Comparison of ENCODE assay signal across 8 cellular contexts in genomic region chr18:10787293-10787901, GRCh38.
DNase-seq lines count a peak whose midpoint lies in the region; TF ChIP-seq lines count a peak whose summit lies in the region.

No MANE protein-coding gene starts in this region.

- H3K23ac ChIP-seq in H9 (ENCODE audit: insufficient read length, low read depth, low read length): no peak overlapping the region

- no peaks in the 10 kb centered on the region for H3K27me3 ChIP-seq in GM06990 (replicated peaks; ENCODE audit: control insufficient read depth, insufficient read depth, low read length)
- H3K27me3 ChIP-seq in H9 (ENCODE audit: insufficient read depth, low read length): no peaks in the 10 kb centered on the region
- no peaks in the 10 kb centered on the region for H3K27me3 ChIP-seq in vagina

- no peak overlapping the region for H3K4me2 ChIP-seq in H9 (ENCODE audit: insufficient read depth, insufficient read length, low read length)

- no peak overlapping the region for H3K4ac ChIP-seq in H9 (ENCODE audit: low read depth, low read length)

- H4K8ac ChIP-seq in H9 (replicated peaks; ENCODE audit: insufficient read length, low read depth, low read length): no peak overlapping the region

- H3K4me3 Mint-ChIP-seq in H9: no peak overlapping the region
- no peak overlapping the region for H3K4me3 Mint-ChIP-seq in activated T-helper 2 cell treated with anti-CD3 and anti-CD28 coated beads, Interferon-gamma antibody, Interleukin-2, Interleukin-4, amounts not matched to agents 10 μg/mL and 5 μg/mL and 100 μg/mL, durations not matched to agents 14 hours and 24 hours and 36 hours (ENCODE audit: low read depth)

- H3K27ac ChIP-seq in H9 (ENCODE audit: insufficient read length, low read depth, low read length): no peak overlapping the region
- H3K27ac ChIP-seq in vagina: no peak overlapping the region

- no peak overlapping the region for H3K27ac Mint-ChIP-seq in H9
- H3K27ac Mint-ChIP-seq in activated T-helper 2 cell treated with anti-CD3 and anti-CD28 coated beads, Interferon-gamma antibody, Interleukin-2, Interleukin-4, amounts not matched to agents 10 μg/mL and 5 μg/mL and 100 μg/mL, durations not matched to agents 14 hours and 24 hours and 36 hours: no peak overlapping the region

- H3K27me3 Mint-ChIP-seq in H9 (ENCODE audit: low read depth): no peaks in the 10 kb centered on the region
- peaks cover 56% of the 10 kb centered on the region for H3K27me3 Mint-ChIP-seq in activated T-helper 2 cell treated with anti-CD3 and anti-CD28 coated beads, Interferon-gamma antibody, Interleukin-2, Interleukin-4, amounts not matched to agents 10 μg/mL and 5 μg/mL and 100 μg/mL, durations not matched to agents 14 hours and 24 hours and 36 hours (ENCODE audit: low read depth)

- H3K9me3 Mint-ChIP-seq in H9: no peaks in the 10 kb centered on the region
- no peaks in the 10 kb centered on the region for H3K9me3 Mint-ChIP-seq in activated T-helper 2 cell treated with anti-CD3 and anti-CD28 coated beads, Interferon-gamma antibody, Interleukin-2, Interleukin-4, amounts not matched to agents 10 μg/mL and 5 μg/mL and 100 μg/mL, durations not matched to agents 14 hours and 24 hours and 36 hours

- H4K91ac ChIP-seq in H9 (ENCODE audit: insufficient read length, low read depth, low read length): no peak overlapping the region

- H4K20me1 ChIP-seq in H9 (ENCODE audit: control insufficient read depth, insufficient read depth, insufficient read length): no peaks in the 10 kb centered on the region

- no peaks in the 10 kb centered on the region; a peak in 1 of 4 replicates for H3K4me1 Mint-ChIP-seq in H9
- peaks cover 3% of the 10 kb centered on the region for H3K4me1 Mint-ChIP-seq in activated T-helper 2 cell treated with anti-CD3 and anti-CD28 coated beads, Interferon-gamma antibody, Interleukin-2, Interleukin-4, amounts not matched to agents 10 μg/mL and 5 μg/mL and 100 μg/mL, durations not matched to agents 14 hours and 24 hours and 36 hours (ENCODE audit: low read depth)

- peak; percentile 45 for DNase-seq in GM06990 (ENCODE audit: extremely low read depth, insufficient read length)
- DNase-seq in H9: peak; percentile 67
- DNase-seq in LNCaP clone FGC (ENCODE audit: low read depth): peak; percentile 59
- DNase-seq in SHP77 (lab: John Stamatoyannopoulos, UW): peak; percentile 14 to 52
- DNase-seq in activated T-helper 2 cell treated with anti-CD3 and anti-CD28 coated beads, Interferon-gamma antibody, Interleukin-2, Interleukin-4, amounts not matched to agents 10 μg/mL and 5 μg/mL and 100 μg/mL, durations not matched to agents 14 hours and 24 hours and 36 hours (ENCODE audit: low spot score): peak; percentile 78
- peak; percentile 51 for DNase-seq in germinal center (ENCODE audit: low spot score)
- DNase-seq in posterior vena cava (ENCODE audit: low spot score): peak; percentile 90
- DNase-seq in vagina (ENCODE audit: extremely low spot score in 2 of 2): no peak

- no peak overlapping the region for H2BK15ac ChIP-seq in H9 (ENCODE audit: low read depth, low read length)

- no peak overlapping the region for H3K56ac ChIP-seq in H9 (ENCODE audit: insufficient read length, low read depth, low read length)

- intact Hi-C loops in activated T-helper 2 cell treated with anti-CD3 and anti-CD28 coated beads, Interferon-gamma antibody, Interleukin-2, Interleukin-4, amounts not matched to agents 10 μg/mL and 5 μg/mL and 100 μg/mL, durations not matched to agents 14 hours and 24 hours and 36 hours (cut with micrococcal nuclease): loop anchor here (2.0 to 10.0 kb wide), 3 partner anchors 17 to 253 kb away; no protein-coding TSS in a partner anchor
- intact Hi-C loops in posterior vena cava (cut with DNase I): no loop called here
- intact Hi-C loops in vagina (cut with DNase I): no loop called here

- no peaks in the 10 kb centered on the region; a peak in 1 of 7 replicates for H3K36me3 Mint-ChIP-seq in H9 (ENCODE audit: insufficient read depth in 1 of 3, low read depth in 3 of 3)
- no peaks in the 10 kb centered on the region for H3K36me3 Mint-ChIP-seq in activated T-helper 2 cell treated with anti-CD3 and anti-CD28 coated beads, Interferon-gamma antibody, Interleukin-2, Interleukin-4, amounts not matched to agents 10 μg/mL and 5 μg/mL and 100 μg/mL, durations not matched to agents 14 hours and 24 hours and 36 hours (ENCODE audit: low read depth)

- H3K4me3 ChIP-seq in GM06990 (replicated peaks; ENCODE audit: low read depth, low read length) (no peak overlapping the region), LNCaP clone FGC (ENCODE audit: low read depth, low read length) (no peak overlapping the region), vagina (no peak overlapping the region)

- H2BK20ac ChIP-seq in H9 (ENCODE audit: low read depth, low read length, poor library complexity, severe bottlenecking): no peak overlapping the region

- no peaks in the 10 kb centered on the region for H3K79me2 ChIP-seq in H9 (ENCODE audit: insufficient read depth, low read length)

- H2AK5ac ChIP-seq in H9 (ENCODE audit: insufficient read length, low read length): no peak overlapping the region

- H3K9ac ChIP-seq in H9 (ENCODE audit: extremely low read depth, insufficient read length, low read length): no peak overlapping the region

- H2BK5ac ChIP-seq in H9 (ENCODE audit: insufficient read length, low read length): no peak overlapping the region

- H3K9me3 ChIP-seq in H9 (ENCODE audit: control insufficient read depth, low read depth, low read length): no peaks in the 10 kb centered on the region
- no peaks in the 10 kb centered on the region for H3K9me3 ChIP-seq in vagina

- no peak overlapping the region for H4K5ac ChIP-seq in H9 (ENCODE audit: insufficient read length, low read depth, low read length)

- TF ChIP-seq POLR2A in vagina (IDR thresholded peaks at IDR 0.05): no peak

- no peak overlapping the region for H2BK12ac ChIP-seq in H9 (ENCODE audit: insufficient read length, low read depth, low read length)

- WGBS in H9 (ENCODE audit: extremely low coverage, insufficient read length, low lambda C conversion rate): no CpG with 5 or more reads among the region's 5 CpGs

- H3K79me1 ChIP-seq in H9 (ENCODE audit: insufficient read depth, low read depth, low read length, poor library complexity, severe bottlenecking): no peaks in the 10 kb centered on the region

- H3K14ac ChIP-seq in H9 (ENCODE audit: insufficient read depth, low read length): no peak overlapping the region

- TF ChIP-seq CTCF in GM06990 (IDR thresholded peaks at IDR 0.05; ENCODE audit: insufficient read depth, low read length, poor library complexity, severe bottlenecking) (peak; percentile 93), H9 (conservative IDR thresholded peaks at IDR 0.05) (peak; percentile 94), LNCaP clone FGC (IDR thresholded peaks at IDR 0.05; ENCODE audit: control insufficient read depth, extremely low read depth, insufficient read depth) (peak; percentile 89), vagina (IDR thresholded peaks at IDR 0.05) (peak in 2 of 3 experiments; percentile 29 to 36)

- H3T11ph ChIP-seq in H9 (ENCODE audit: low read length): no peak overlapping the region

- no peak overlapping the region for H3K18ac ChIP-seq in H9 (ENCODE audit: insufficient read length, low read depth, low read length)

- H2BK120ac ChIP-seq in H9 (ENCODE audit: low read depth, low read length, poor library complexity, severe bottlenecking): no peak overlapping the region

- no peaks in the 10 kb centered on the region for H3K23me2 ChIP-seq in H9 (ENCODE audit: insufficient read length, low read depth, low read length, poor library complexity, severe bottlenecking)

- H3K36me3 ChIP-seq in GM06990 (ENCODE audit: control insufficient read depth, insufficient read depth, low read length) (peaks cover 6% of the 10 kb centered on the region), vagina (no peaks in the 10 kb centered on the region)

- no peak overlapping the region for H2AFZ ChIP-seq in H9 (ENCODE audit: low read length)

- H3K4me1 ChIP-seq in H9 (ENCODE audit: insufficient read depth, low read length) (no peaks in the 10 kb centered on the region), vagina (no peaks in the 10 kb centered on the region)

Comparison
In these comparisons a context has a peak if more than half of its experiments do, and no peak if none do; other contexts are left out.
1. DNase-seq: peak in GM06990 (single experiment), H9 (single experiment), LNCaP clone FGC (single experiment), SHP77 (2 of 2), activated T-helper 2 cell treated with anti-CD3 and anti-CD28 coated beads, Interferon-gamma antibody, Interleukin-2, Interleukin-4, amounts not matched to agents 10 μg/mL and 5 μg/mL and 100 μg/mL, durations not matched to agents 14 hours and 24 hours and 36 hours (single experiment), germinal center (single experiment) and posterior vena cava (single experiment); none in vagina (0 of 2).
2. CTCF ChIP-seq: peak in every context shown above with its lines; median percentile 94 in H9; 93 in GM06990; 89 in LNCaP clone FGC; 32 in vagina.